8 cellular contexts compared by ENCODE assay signal in the genomic region with DNA sequence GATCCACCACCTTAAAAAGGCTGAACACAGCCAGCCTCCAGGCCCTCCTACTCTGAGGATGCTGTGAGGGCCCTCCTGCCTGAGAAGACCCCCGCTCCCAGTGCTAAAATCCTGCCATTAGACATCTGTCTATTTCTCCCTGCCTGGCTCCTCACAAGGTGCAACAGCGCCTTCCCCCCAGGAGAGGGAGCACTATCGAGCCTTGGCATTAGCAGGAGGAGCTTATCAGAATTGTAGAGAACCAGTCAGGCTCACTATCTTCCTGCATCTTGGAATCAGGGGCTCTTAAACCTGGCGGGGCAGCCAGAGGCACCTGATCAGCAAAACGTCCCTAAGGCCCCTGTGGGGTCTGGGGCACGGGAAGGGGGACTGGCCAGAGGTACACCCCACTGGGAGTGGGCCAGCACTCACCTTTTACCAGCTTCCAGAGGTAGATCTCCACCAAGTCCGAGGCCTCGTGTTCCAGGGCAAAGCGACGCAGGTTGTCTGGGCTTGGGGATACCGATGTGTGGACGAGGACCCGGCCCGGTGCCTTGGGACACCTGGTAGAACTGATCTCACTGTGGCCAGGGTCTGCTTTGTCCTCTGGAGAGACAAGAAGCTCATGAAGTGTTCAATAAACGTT. TPM values are rescaled to one million over a fixed set of nuclear protein-coding genes. Genes with fewer than 3 reads are reported as not detected.
DNase-seq lines count a peak whose midpoint lies in the region; ATAC-seq and TF ChIP-seq lines count a peak whose summit lies in the region.

No MANE protein-coding gene starts in this region.

- H3K9ac ChIP-seq in KMS-11, result no peak overlapping the region

- H3K27me3 ChIP-seq in KMS-11 (ENCODE audit: insufficient read depth, low read depth), result no peaks in the 10 kb centered on the region
- H3K27me3 ChIP-seq in osteoblast (ENCODE audit: insufficient read depth, low read length), result no peaks in the 10 kb centered on the region
- H3K27me3 ChIP-seq in upper lobe of right lung, result no peaks in the 10 kb centered on the region

- ATAC-seq in upper lobe of right lung (peak; percentile 87), GM21825 (IDR thresholded peaks at IDR 0.05; ENCODE audit: unreplicated experiment) (no peak)

- H3K79me2 ChIP-seq in KMS-11 (ENCODE audit: insufficient read depth, low read depth) (no peaks in the 10 kb centered on the region), osteoblast (ENCODE audit: insufficient read depth, low read length) (no peaks in the 10 kb centered on the region)

- DNase-seq in GM12865 (ENCODE audit: low read depth) (peak; percentile 72), RWPE1 (ENCODE audit: low spot score) (peak; percentile 72), fibroblast of the conjunctiva (ENCODE audit: low read depth) (peak; percentile 55), osteoblast (ENCODE audit: insufficient read length, low spot score, missing footprints) (peak; percentile 98), upper lobe of right lung (peak; percentile 78)
- DNase-seq in activated T-helper 1 cell treated with anti-CD3 and anti-CD28 coated beads, Interleukin-2, amount 50 U/mL, for 16 hours (ENCODE audit: low read depth in 1 of 2, low spot score in 1 of 2), result peak; percentile 15 to 21

- H3K4me1 ChIP-seq in KMS-11 (ENCODE audit: low read depth, poor library complexity, severe bottlenecking), result no peaks in the 10 kb centered on the region
- H3K4me1 ChIP-seq in osteoblast (ENCODE audit: insufficient read depth, low read length), result peaks cover 8% of the 10 kb centered on the region
- peaks cover 4% of the 10 kb centered on the region for H3K4me1 ChIP-seq in upper lobe of right lung

- CTCF ChIA-PET in RWPE1 (lab: Yijun Ruan, JAX), result interaction anchor here (0.5 to 2.2 kb wide), 17 partner anchors 9 to 546 kb away, joined by 3 to 9 read pairs (median 4); a partner anchor contains a TSS

- H2AFZ ChIP-seq in KMS-11 (ENCODE audit: low read depth) (peak overlapping the region; percentile 53; the same call in 1 of the 2 replicates), osteoblast (ENCODE audit: low read length) (peak overlapping the region; percentile 46)

- H3K4me2 ChIP-seq in KMS-11 (no peak overlapping the region), osteoblast (ENCODE audit: insufficient read depth, low read length) (no peak overlapping the region)

- intact Hi-C loops in upper lobe of right lung (cut with DNase I), result no loop called here

- TF ChIP-seq CTCF in GM12865 (IDR thresholded peaks at IDR 0.05; ENCODE audit: insufficient read depth, low read depth, low read length, missing control alignments), result peak; percentile 97
- TF ChIP-seq CTCF in KMS-11 (conservative IDR thresholded peaks at IDR 0.05; ENCODE audit: low read depth, low read length), result peak; percentile 92
- peak; percentile 85 for TF ChIP-seq CTCF in RWPE1 (conservative IDR thresholded peaks at IDR 0.05; ENCODE audit: low read depth)
- peak; percentile 98 for TF ChIP-seq CTCF in osteoblast (IDR thresholded peaks at IDR 0.05; ENCODE audit: extremely low read depth, low read depth, low read length)
- TF ChIP-seq CTCF in upper lobe of right lung (IDR thresholded peaks at IDR 0.05), result peak; percentile 95

- H3K4me3 ChIP-seq in GM12865 (ENCODE audit: low read depth, low read length) (no peak overlapping the region), KMS-11 (IDR thresholded peaks at IDR 0.05; ENCODE audit: insufficient read depth, low read depth, low read length) (no peak overlapping the region), osteoblast (ENCODE audit: insufficient read depth, low read length) (no peak overlapping the region), upper lobe of right lung (no peak overlapping the region)

- H3K9me3 ChIP-seq in osteoblast (ENCODE audit: low read depth, low read length) (no peaks in the 10 kb centered on the region), upper lobe of right lung (no peaks in the 10 kb centered on the region)

- H4K20me1 ChIP-seq in KMS-11 (ENCODE audit: insufficient read depth) (no peaks in the 10 kb centered on the region), osteoblast (ENCODE audit: insufficient read depth, low read length) (no peaks in the 10 kb centered on the region)

- H3K36me3 ChIP-seq in KMS-11 (ENCODE audit: insufficient read depth) (no peaks in the 10 kb centered on the region), osteoblast (ENCODE audit: insufficient read depth, low read length) (no peaks in the 10 kb centered on the region), upper lobe of right lung (no peaks in the 10 kb centered on the region)

- POLR2A ChIA-PET in RWPE1 (lab: Yijun Ruan, JAX; ENCODE audit: low non-redundant PET), result no interaction called here

- H3K27ac ChIP-seq in KMS-11 (no peak overlapping the region), RWPE1 (no peak overlapping the region), osteoblast (ENCODE audit: low read depth, low read length) (no peak overlapping the region), upper lobe of right lung (no peak overlapping the region)

RNA-seq across cellular contexts. Expression of a gene that starts 28.7 kb away (rescaled TPM):
- total RNA-seq in osteoblast, result under 0.01 TPM in 1 of 2 replicates, not detected in the other
- 1.6 TPM for total RNA-seq in upper lobe of right lung

RNA-seq across cellular contexts. Expression of a gene that starts 46.2 kb away (rescaled TPM):
- total RNA-seq in osteoblast (32.6 and 32.7 TPM in 2 replicates), upper lobe of right lung (21.3 TPM)

Comparison
In these comparisons a context has a peak if more than half of its experiments do, and no peak if none do; other contexts are left out.
1. DNase-seq: peak in every context shown above with its lines; median percentile 98 in osteoblast; 78 in upper lobe of right lung; 72 in GM12865; 72 in RWPE1; 55 in fibroblast of the conjunctiva; 18 in activated T-helper 1 cell treated with anti-CD3 and anti-CD28 coated beads, Interleukin-2, amount 50 U/mL, for 16 hours.